Comparison of ENCODE assay signal across 1 cellular context in genomic region chr2:112724611-112725525, GRCh38.
TF ChIP-seq lines count a peak whose summit lies in the region.

No MANE protein-coding gene starts in this region.

TF ChIP-seq in HepG2, 621 proteins besides CTCF, POLR2A, EP300 and RAD21 (continued from another document and continues in another):
- TF ChIP-seq ATF7 (IDR thresholded peaks at IDR 0.05): no peak
- 0 out of 2 replicates have a peak, but pooled peaks have one; percentile 53 for TF ChIP-seq ATF7 (CRISPR knock-in tag; IDR thresholded peaks at IDR 0.05)
- TF ChIP-seq, protein P1, sequence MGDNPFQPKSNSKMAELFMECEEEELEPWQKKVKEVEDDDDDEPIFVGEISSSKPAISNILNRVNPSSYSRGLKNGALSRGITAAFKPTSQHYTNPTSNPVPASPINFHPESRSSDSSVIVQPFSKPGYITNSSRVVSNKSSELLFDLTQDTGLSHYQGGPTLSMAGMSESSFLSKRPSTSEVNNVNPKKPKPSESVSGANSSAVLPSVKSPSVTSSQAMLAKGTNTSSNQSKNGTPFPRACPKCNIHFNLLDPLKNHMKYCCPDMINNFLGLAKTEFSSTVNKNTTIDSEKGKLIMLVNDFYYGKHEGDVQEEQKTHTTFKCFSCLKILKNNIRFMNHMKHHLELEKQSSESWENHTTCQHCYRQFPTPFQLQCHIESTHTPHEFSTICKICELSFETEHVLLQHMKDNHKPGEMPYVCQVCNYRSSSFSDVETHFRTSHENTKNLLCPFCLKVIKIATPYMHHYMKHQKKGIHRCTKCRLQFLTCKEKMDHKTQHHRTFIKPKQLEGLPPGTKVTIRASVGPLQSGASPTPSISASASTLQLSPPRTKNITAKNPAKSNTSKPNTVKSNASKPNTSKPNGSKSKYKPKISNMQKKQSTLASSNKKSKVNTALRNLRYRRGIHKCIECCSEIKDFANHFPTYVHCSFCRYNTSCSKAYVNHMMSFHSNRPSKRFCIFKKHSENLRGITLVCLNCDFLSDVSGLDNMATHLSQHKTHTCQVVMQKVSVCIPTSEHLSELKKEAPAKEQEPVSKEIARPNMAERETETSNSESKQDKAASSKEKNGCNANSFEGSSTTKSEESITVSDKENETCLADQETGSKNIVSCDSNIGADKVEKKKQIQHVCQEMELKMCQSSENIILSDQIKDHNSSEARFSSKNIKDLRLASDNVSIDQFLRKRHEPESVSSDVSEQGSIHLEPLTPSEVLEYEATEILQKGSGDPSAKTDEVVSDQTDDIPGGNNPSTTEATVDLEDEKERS (CRISPR knock-in tag; IDR thresholded peaks at IDR 0.05): 0 out of 2 replicates have a peak, but pooled peaks have one; percentile 43
- no peak for TF ChIP-seq HOXD1 (CRISPR knock-in tag; IDR thresholded peaks at IDR 0.05)
- TF ChIP-seq ERF (CRISPR knock-in tag; IDR thresholded peaks at IDR 0.05): peak; percentile 75
- TF ChIP-seq TBL1XR1 (IDR thresholded peaks at IDR 0.05; ENCODE audit: borderline replicate concordance, low read length, partially characterized antibody): no peak
- TF ChIP-seq, protein P2, sequence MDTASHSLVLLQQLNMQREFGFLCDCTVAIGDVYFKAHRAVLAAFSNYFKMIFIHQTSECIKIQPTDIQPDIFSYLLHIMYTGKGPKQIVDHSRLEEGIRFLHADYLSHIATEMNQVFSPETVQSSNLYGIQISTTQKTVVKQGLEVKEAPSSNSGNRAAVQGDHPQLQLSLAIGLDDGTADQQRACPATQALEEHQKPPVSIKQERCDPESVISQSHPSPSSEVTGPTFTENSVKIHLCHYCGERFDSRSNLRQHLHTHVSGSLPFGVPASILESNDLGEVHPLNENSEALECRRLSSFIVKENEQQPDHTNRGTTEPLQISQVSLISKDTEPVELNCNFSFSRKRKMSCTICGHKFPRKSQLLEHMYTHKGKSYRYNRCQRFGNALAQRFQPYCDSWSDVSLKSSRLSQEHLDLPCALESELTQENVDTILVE (CRISPR knock-in tag; IDR thresholded peaks at IDR 0.05): peak; percentile 24; the same call in 1 of the 2 replicates
- no peak for TF ChIP-seq NR1H2 (CRISPR knock-in tag; IDR thresholded peaks at IDR 0.05; ENCODE audit: borderline replicate concordance, low read depth)
- TF ChIP-seq, protein P3, sequence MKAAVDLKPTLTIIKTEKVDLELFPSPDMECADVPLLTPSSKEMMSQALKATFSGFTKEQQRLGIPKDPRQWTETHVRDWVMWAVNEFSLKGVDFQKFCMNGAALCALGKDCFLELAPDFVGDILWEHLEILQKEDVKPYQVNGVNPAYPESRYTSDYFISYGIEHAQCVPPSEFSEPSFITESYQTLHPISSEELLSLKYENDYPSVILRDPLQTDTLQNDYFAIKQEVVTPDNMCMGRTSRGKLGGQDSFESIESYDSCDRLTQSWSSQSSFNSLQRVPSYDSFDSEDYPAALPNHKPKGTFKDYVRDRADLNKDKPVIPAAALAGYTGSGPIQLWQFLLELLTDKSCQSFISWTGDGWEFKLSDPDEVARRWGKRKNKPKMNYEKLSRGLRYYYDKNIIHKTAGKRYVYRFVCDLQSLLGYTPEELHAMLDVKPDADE (CRISPR knock-in tag; IDR thresholded peaks at IDR 0.05): no peak
- no peak for TF ChIP-seq ATF5 (CRISPR knock-in tag; IDR thresholded peaks at IDR 0.05; ENCODE audit: low read depth)
- no peak for TF ChIP-seq ZBTB42 (CRISPR knock-in tag; IDR thresholded peaks at IDR 0.05)
- no peak for TF ChIP-seq ZGPAT (CRISPR knock-in tag; IDR thresholded peaks at IDR 0.05)
- TF ChIP-seq SMARCC2 (IDR thresholded peaks at IDR 0.05): no peak
- TF ChIP-seq GATAD2A (CRISPR knock-in tag; IDR thresholded peaks at IDR 0.05): no peak; the same call in 1 of the 2 replicates
- no peak for TF ChIP-seq CEBPG (CRISPR knock-in tag; IDR thresholded peaks at IDR 0.05)
- TF ChIP-seq ZNF567 (CRISPR knock-in tag; IDR thresholded peaks at IDR 0.05; ENCODE audit: borderline replicate concordance): peak; percentile 67; the same call in 1 of the 2 replicates
- TF ChIP-seq, protein P4, sequence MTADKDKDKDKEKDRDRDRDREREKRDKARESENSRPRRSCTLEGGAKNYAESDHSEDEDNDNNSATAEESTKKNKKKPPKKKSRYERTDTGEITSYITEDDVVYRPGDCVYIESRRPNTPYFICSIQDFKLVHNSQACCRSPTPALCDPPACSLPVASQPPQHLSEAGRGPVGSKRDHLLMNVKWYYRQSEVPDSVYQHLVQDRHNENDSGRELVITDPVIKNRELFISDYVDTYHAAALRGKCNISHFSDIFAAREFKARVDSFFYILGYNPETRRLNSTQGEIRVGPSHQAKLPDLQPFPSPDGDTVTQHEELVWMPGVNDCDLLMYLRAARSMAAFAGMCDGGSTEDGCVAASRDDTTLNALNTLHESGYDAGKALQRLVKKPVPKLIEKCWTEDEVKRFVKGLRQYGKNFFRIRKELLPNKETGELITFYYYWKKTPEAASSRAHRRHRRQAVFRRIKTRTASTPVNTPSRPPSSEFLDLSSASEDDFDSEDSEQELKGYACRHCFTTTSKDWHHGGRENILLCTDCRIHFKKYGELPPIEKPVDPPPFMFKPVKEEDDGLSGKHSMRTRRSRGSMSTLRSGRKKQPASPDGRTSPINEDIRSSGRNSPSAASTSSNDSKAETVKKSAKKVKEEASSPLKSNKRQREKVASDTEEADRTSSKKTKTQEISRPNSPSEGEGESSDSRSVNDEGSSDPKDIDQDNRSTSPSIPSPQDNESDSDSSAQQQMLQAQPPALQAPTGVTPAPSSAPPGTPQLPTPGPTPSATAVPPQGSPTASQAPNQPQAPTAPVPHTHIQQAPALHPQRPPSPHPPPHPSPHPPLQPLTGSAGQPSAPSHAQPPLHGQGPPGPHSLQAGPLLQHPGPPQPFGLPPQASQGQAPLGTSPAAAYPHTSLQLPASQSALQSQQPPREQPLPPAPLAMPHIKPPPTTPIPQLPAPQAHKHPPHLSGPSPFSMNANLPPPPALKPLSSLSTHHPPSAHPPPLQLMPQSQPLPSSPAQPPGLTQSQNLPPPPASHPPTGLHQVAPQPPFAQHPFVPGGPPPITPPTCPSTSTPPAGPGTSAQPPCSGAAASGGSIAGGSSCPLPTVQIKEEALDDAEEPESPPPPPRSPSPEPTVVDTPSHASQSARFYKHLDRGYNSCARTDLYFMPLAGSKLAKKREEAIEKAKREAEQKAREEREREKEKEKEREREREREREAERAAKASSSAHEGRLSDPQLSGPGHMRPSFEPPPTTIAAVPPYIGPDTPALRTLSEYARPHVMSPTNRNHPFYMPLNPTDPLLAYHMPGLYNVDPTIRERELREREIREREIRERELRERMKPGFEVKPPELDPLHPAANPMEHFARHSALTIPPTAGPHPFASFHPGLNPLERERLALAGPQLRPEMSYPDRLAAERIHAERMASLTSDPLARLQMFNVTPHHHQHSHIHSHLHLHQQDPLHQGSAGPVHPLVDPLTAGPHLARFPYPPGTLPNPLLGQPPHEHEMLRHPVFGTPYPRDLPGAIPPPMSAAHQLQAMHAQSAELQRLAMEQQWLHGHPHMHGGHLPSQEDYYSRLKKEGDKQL (CRISPR knock-in tag; IDR thresholded peaks at IDR 0.05; ENCODE audit: low read depth): no peak
- no peak for TF ChIP-seq ZNF441 (CRISPR knock-in tag; IDR thresholded peaks at IDR 0.05; ENCODE audit: borderline replicate concordance)
- no peak for TF ChIP-seq ONECUT2 (CRISPR knock-in tag; IDR thresholded peaks at IDR 0.05)
- TF ChIP-seq ZNF629 (CRISPR knock-in tag; conservative IDR thresholded peaks at IDR 0.05): no peak
- no peak for TF ChIP-seq ZSCAN30 (CRISPR knock-in tag; IDR thresholded peaks at IDR 0.05)
- TF ChIP-seq, protein P5, sequence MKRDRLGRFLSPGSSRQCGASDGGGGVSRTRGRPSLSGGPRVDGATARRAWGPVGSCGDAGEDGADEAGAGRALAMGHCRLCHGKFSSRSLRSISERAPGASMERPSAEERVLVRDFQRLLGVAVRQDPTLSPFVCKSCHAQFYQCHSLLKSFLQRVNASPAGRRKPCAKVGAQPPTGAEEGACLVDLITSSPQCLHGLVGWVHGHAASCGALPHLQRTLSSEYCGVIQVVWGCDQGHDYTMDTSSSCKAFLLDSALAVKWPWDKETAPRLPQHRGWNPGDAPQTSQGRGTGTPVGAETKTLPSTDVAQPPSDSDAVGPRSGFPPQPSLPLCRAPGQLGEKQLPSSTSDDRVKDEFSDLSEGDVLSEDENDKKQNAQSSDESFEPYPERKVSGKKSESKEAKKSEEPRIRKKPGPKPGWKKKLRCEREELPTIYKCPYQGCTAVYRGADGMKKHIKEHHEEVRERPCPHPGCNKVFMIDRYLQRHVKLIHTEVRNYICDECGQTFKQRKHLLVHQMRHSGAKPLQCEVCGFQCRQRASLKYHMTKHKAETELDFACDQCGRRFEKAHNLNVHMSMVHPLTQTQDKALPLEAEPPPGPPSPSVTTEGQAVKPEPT (CRISPR knock-in tag; IDR thresholded peaks at IDR 0.05; ENCODE audit: low read depth): no peak
- TF ChIP-seq GZF1 (CRISPR knock-in tag; IDR thresholded peaks at IDR 0.05): no peak
- TF ChIP-seq SP4 (CRISPR knock-in tag; IDR thresholded peaks at IDR 0.05): no peak; the same call in 1 of the 2 replicates
- TF ChIP-seq RCOR2 (CRISPR knock-in tag; IDR thresholded peaks at IDR 0.05): no peak
- TF ChIP-seq SIN3A (IDR thresholded peaks at IDR 0.05; ENCODE audit: borderline replicate concordance, low read depth, low read length): no peak
- TF ChIP-seq ZBTB4 (CRISPR knock-in tag; IDR thresholded peaks at IDR 0.05; ENCODE audit: borderline replicate concordance): peak; percentile 55; the same call in 1 of the 2 replicates
- TF ChIP-seq, protein P6, sequence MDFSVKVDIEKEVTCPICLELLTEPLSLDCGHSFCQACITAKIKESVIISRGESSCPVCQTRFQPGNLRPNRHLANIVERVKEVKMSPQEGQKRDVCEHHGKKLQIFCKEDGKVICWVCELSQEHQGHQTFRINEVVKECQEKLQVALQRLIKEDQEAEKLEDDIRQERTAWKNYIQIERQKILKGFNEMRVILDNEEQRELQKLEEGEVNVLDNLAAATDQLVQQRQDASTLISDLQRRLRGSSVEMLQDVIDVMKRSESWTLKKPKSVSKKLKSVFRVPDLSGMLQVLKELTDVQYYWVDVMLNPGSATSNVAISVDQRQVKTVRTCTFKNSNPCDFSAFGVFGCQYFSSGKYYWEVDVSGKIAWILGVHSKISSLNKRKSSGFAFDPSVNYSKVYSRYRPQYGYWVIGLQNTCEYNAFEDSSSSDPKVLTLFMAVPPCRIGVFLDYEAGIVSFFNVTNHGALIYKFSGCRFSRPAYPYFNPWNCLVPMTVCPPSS (IDR thresholded peaks at IDR 0.05): no peak
- TF ChIP-seq MXD4 (CRISPR knock-in tag; IDR thresholded peaks at IDR 0.05): peak; percentile 68; the same call in 1 of the 2 replicates
- TF ChIP-seq FOXO1 (CRISPR knock-in tag; IDR thresholded peaks at IDR 0.05): peak; percentile 31; the same call in 1 of the 2 replicates
- TF ChIP-seq MYNN (CRISPR knock-in tag; IDR thresholded peaks at IDR 0.05; ENCODE audit: low read depth): no peak
- 0 out of 2 replicates have a peak, but pooled peaks have one; percentile 25 for TF ChIP-seq ZNF580 (CRISPR knock-in tag; IDR thresholded peaks at IDR 0.05; ENCODE audit: borderline replicate concordance, low read depth)
- TF ChIP-seq ARNTL (CRISPR knock-in tag; IDR thresholded peaks at IDR 0.05): no peak
- TF ChIP-seq UBTF (CRISPR knock-in tag; IDR thresholded peaks at IDR 0.05): peak; percentile 71
- no peak for TF ChIP-seq TEAD3 (CRISPR knock-in tag; optimal IDR thresholded peaks at IDR 0.05; ENCODE audit: borderline replicate concordance)
